ENCODE assay signal across 5 cellular contexts in the genomic region with DNA sequence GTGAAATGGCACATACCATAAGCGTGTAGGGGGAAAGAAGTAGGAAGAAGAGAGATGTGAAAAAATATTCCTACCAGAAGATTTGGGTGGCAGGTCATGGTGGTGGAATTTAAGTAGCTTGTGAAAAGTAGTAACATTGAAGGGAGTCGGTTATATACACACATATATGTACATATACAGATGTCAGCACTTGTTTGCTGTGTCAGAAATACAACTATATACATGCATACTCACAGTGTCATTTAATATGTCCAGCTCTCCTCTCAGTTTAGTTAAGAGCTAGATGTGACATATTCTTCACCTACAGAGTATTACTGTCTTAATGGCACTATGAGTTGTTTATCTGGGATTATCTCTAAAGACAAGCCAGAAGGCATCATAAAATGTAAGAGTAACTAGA.
"Had no signal": no experiment of that assay in that cellular context is flagged by ENCODE, and none has a peak within 500 bp of the region (broad histone marks: within the 10 kb centered on the region; RNA-seq: fewer than 3 reads in every experiment).

No MANE protein-coding gene starts in this region.

- H3K4me2 ChIP-seq: GM23338 had no signal

- H3K4me3 ChIP-seq: GM23338 had no signal

- DNase-seq: H9, HCEC 1CT had no signal

- H3K27ac ChIP-seq: HL-60 had no signal

- ATAC-seq: GM23338, HepG2 had no signal

- H2AFZ ChIP-seq: GM23338 had no signal
